In the genomic region with DNA sequence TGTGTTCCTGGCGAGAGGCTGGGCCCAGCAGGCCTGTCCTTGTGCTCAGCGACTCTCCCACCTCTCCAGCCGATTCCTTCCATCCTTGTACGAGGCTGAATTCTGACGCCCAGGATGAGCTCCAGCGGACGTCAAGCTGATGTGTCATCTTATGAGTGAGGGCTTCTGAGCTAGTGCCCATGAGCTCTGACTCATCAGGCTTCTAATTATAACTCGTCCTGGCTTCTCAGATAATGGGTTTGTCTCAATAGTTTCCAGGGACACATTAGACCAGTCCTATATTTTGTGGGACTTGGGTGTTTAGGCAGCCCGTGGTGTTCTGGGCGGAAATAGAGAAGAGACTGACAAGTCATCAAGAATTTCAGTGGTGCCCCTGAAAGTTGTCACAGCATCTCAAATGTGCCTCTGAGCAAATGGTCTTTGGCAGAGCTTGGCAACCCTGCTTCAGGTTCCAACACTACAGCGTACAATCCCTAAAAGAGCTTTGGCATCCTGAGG, we compare ENCODE assay signal across 8 cellular contexts.
DNase-seq lines count a peak whose midpoint lies in the region; ATAC-seq lines count a peak whose summit lies in the region.

No MANE protein-coding gene starts in this region.

- ATAC-seq in esophagus mucosa (peak; percentile 96), HG03342 (IDR thresholded peaks at IDR 0.05; ENCODE audit: unreplicated experiment) (no peak), GM21360 (IDR thresholded peaks at IDR 0.05; ENCODE audit: unreplicated experiment) (no peak)

- DNase-seq in stimulated activated CD4-positive, alpha-beta T cell treated with anti-CD3 and anti-CD28 coated beads, Interleukin-4, amount 100 ng/mL, for 24 hours: peak; percentile 48
- DNase-seq in stimulated activated CD4-positive, alpha-beta T cell treated with anti-CD3 and anti-CD28 coated beads, Interleukin-4, amount 100 ng/mL, for 1 hour: no peak
- DNase-seq in T1000 (lab: John Stamatoyannopoulos, UW) (peak; percentile 71), renal cortical epithelial cell (ENCODE audit: low read depth) (peak; percentile 94), NCI-H2196 treated with DMSO at 0.1 percent for 48 hours (lab: John Stamatoyannopoulos, UW; ENCODE audit: unreplicated experiment) (no peak)

Comparison
In these comparisons a context has a peak if more than half of its experiments do, and no peak if none do; other contexts are left out.
1. DNase-seq: peak in stimulated activated CD4-positive, alpha-beta T cell treated with anti-CD3 and anti-CD28 coated beads, Interleukin-4, amount 100 ng/mL, for 24 hours (single experiment), T1000 (single experiment) and renal cortical epithelial cell (single experiment); none in stimulated activated CD4-positive, alpha-beta T cell treated with anti-CD3 and anti-CD28 coated beads, Interleukin-4, amount 100 ng/mL, for 1 hour (single experiment) and NCI-H2196 treated with DMSO at 0.1 percent for 48 hours (single experiment).